2 cellular contexts compared by ENCODE assay signal in the genomic region with DNA sequence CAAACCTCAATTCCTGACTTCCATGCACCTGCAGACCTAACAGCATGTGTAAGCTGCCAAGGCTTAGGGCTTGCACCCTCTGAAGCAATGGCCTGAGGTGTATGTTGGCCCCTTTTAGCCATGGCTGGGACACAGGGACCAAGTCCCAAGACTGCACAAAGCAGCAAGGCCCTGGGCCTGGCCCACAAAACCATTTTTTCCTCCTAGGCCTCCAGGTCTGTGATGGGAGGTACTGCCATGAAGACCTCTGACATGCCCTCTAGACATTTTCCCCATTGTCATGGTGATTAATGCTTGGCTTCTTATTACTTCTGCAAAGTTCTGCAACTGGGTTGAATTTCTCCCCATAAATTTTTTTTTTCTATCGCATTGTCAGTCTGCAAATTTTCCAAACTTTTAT. TPM values are rescaled to one million over a fixed set of nuclear protein-coding genes. Genes with fewer than 3 reads are reported as not detected.
"Had no signal": no experiment of that assay in that cellular context is flagged by ENCODE, and none has a peak within 500 bp of the region (broad histone marks: within the 10 kb centered on the region; RNA-seq: fewer than 3 reads in every experiment).

No MANE protein-coding gene starts in this region.

RNA-seq across cellular contexts. Expression of a gene that starts 55.9 kb away (rescaled TPM):
- total RNA-seq: OCI-LY7, RPMI7951 had no signal
